ENCODE assay signal across 22 cellular contexts in genomic region chr10:30188101-30188500, GRCh38.
DNase-seq lines count a peak whose midpoint lies in the region; ATAC-seq and TF ChIP-seq lines count a peak whose summit lies in the region.
"Had no signal": no experiment of that assay in that cellular context is flagged by ENCODE, and none has a peak within 500 bp of the region (broad histone marks: within the 10 kb centered on the region; RNA-seq: fewer than 3 reads in every experiment).

No MANE protein-coding gene starts in this region.

- H3K4me3 Mint-ChIP-seq in stimulated activated naive CD8-positive, alpha-beta T cell treated with anti-CD3 and anti-CD28 coated beads, Interleukin-15, amount 100 ng/mL, for 72 hours = no peak overlapping the region
- H3K4me3 Mint-ChIP-seq: GM23338; stimulated activated naive B cell treated with anti-CD40 and anti-IgM and Interleukin-4, amounts not matched to agents 10 μg/mL and 1 μg/mL and 100 μg/mL, for 72 hours had no signal

- H3K79me2 ChIP-seq in parathyroid adenoma = no peaks in the 10 kb centered on the region

- no peak for DNase-seq in stimulated activated naive CD8-positive, alpha-beta T cell treated with anti-CD3 and anti-CD28 coated beads, Interleukin-15, amount 100 ng/mL, for 72 hours
- DNase-seq in stimulated activated naive CD8-positive, alpha-beta T cell treated with anti-CD3 and anti-CD28 coated beads, Interleukin-15, Interleukin-2, amounts not matched to agents 100 U/mL and 50 U/mL, for 24 hours = no peak
- DNase-seq in hepatic stellate cell (ENCODE audit: low spot score) (peak; percentile 38), T-helper 9 cell (no peak), glomerular visceral epithelial cell (ENCODE audit: extremely low spot score) (no peak), NCI-H1694 treated with DMSO at 0.1 percent for 48 hours (lab: John Stamatoyannopoulos, UW) (no peak)
- DNase-seq: ACHN; activated CD4-positive, CD25-positive, alpha-beta regulatory T cell; activated CD8-positive, alpha-beta memory T cell treated with anti-CD3 and anti-CD28 coated beads, Interleukin-2, amount 50 U/mL, for 4 hours; COR-L47; GF-D8; midbrain; NCI-H1105 treated with DMSO at 0.1 percent for 48 hours; NCI-H446; stimulated activated CD4-positive, alpha-beta T cell treated with anti-CD3 and anti-CD28 coated beads, Interleukin-4, amount 100 ng/mL, for 4 hours; stimulated activated naive B cell treated with anti-CD40 and anti-IgM and Interleukin-4, amounts not matched to agents 10 μg/mL and 1 μg/mL and 100 μg/mL, for 72 hours had no signal

- no peak overlapping the region for H3K4me3 ChIP-seq in parathyroid adenoma (ENCODE audit: low read depth, low read length)
- H3K4me3 ChIP-seq: GM23338, SK-N-MC had no signal

- H3K9me3 ChIP-seq in parathyroid adenoma (ENCODE audit: control insufficient read depth, low read length) = no peaks in the 10 kb centered on the region

- peaks cover 12% of the 10 kb centered on the region for H3K27me3 Mint-ChIP-seq in stimulated activated naive CD8-positive, alpha-beta T cell treated with anti-CD3 and anti-CD28 coated beads, Interleukin-15, amount 100 ng/mL, for 72 hours
- H3K27me3 Mint-ChIP-seq: stimulated activated naive B cell treated with anti-CD40 and anti-IgM and Interleukin-4, amounts not matched to agents 10 μg/mL and 1 μg/mL and 100 μg/mL, for 72 hours had no signal

- no peaks in the 10 kb centered on the region for H3K27me3 ChIP-seq in parathyroid adenoma (ENCODE audit: control insufficient read depth, insufficient read depth, low read length)

- ATAC-seq in stimulated activated naive CD8-positive, alpha-beta T cell treated with anti-CD3 and anti-CD28 coated beads, Interleukin-15, amount 100 ng/mL, for 72 hours = peak; percentile 28
- no peak for ATAC-seq in stimulated activated naive CD8-positive, alpha-beta T cell treated with anti-CD3 and anti-CD28 coated beads, Interleukin-15, Interleukin-2, amounts not matched to agents 100 U/mL and 50 U/mL, for 24 hours
- no peak for ATAC-seq in HG03521 (IDR thresholded peaks at IDR 0.05; ENCODE audit: unreplicated experiment)
- ATAC-seq: activated naive CD4-positive, alpha-beta T cell treated with anti-CD3 and anti-CD28 coated beads, Interleukin-2, amount 50 U/mL, for 72 hours; GM23338; stimulated activated naive B cell treated with anti-CD40 and anti-IgM and Interleukin-4, amounts not matched to agents 10 μg/mL and 1 μg/mL and 100 μg/mL, for 72 hours had no signal

- no peak for TF ChIP-seq CTCF in parathyroid adenoma (IDR thresholded peaks at IDR 0.05)

- no peak overlapping the region for H3K4me2 ChIP-seq in parathyroid adenoma (ENCODE audit: low read length)
- H3K4me2 ChIP-seq: GM23338 had no signal

- H2AFZ ChIP-seq in parathyroid adenoma = no peak overlapping the region
- H2AFZ ChIP-seq: GM23338 had no signal

- no peaks in the 10 kb centered on the region for H3K9me3 Mint-ChIP-seq in stimulated activated naive CD8-positive, alpha-beta T cell treated with anti-CD3 and anti-CD28 coated beads, Interleukin-15, amount 100 ng/mL, for 72 hours
- H3K9me3 Mint-ChIP-seq: activated naive CD4-positive, alpha-beta T cell treated with anti-CD3 and anti-CD28 coated beads, Interleukin-2, amount 50 U/mL, for 72 hours; GM23338 had no signal

- peak overlapping the region; percentile 71 for H3K27ac ChIP-seq in parathyroid adenoma
- H3K27ac ChIP-seq: SK-N-MC had no signal

- no peaks in the 10 kb centered on the region for H3K4me1 Mint-ChIP-seq in stimulated activated naive CD8-positive, alpha-beta T cell treated with anti-CD3 and anti-CD28 coated beads, Interleukin-15, amount 100 ng/mL, for 72 hours
- H3K4me1 Mint-ChIP-seq: GM23338 had no signal

- no peak overlapping the region for H3K9ac ChIP-seq in parathyroid adenoma

- H3K27ac Mint-ChIP-seq in stimulated activated naive CD8-positive, alpha-beta T cell treated with anti-CD3 and anti-CD28 coated beads, Interleukin-15, amount 100 ng/mL, for 72 hours = no peak overlapping the region
- H3K27ac Mint-ChIP-seq: activated naive CD4-positive, alpha-beta T cell treated with anti-CD3 and anti-CD28 coated beads, Interleukin-2, amount 50 U/mL, for 72 hours; GM23338; progenitor cell of endocrine pancreas; stimulated activated naive B cell treated with anti-CD40 and anti-IgM and Interleukin-4, amounts not matched to agents 10 μg/mL and 1 μg/mL and 100 μg/mL, for 72 hours had no signal

- H3K36me3 ChIP-seq in parathyroid adenoma (ENCODE audit: control insufficient read depth, insufficient read depth, low read length) = no peaks in the 10 kb centered on the region

- H3K4me1 ChIP-seq in parathyroid adenoma = no peaks in the 10 kb centered on the region
